19 cellular contexts compared by ENCODE assay signal in the genomic region with DNA sequence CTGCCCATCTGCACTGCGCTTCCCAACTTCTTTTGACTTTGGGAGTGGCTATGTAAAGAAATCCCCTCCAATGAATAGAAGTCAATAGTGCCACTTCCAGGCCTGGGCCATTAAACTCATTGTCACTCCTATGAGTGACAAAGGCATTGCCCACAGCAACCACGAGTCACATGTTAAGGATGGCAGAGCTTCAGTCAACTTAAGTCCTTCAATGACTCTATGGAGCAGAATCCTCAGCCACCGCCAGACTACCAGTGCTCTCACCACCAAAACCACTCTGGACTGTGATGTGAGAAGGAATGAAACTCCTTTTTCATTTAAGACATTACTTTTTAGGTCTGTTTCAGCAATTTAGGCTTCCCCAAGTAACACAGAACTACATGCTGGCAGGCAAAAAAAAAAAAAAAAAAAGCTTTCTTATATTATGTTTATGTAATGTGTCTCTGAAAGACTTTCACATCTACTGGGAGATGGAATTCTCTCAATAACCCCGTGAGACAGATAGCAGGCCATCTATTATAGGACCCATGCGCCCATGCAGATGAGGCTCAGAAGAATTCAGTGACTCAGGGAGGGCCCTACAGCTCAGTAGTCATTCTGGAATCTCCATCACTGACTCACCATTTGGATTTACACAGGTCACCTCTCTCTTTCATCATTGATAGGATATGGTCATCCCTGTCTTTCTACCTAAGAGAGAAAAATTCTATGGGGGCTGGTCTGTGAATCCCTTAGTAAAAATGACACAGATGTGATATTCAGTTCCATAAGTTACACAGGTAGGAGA.
DNase-seq lines count a peak whose midpoint lies in the region; ATAC-seq and TF ChIP-seq lines count a peak whose summit lies in the region.
"Had no signal": no experiment of that assay in that cellular context is flagged by ENCODE, and none has a peak within 500 bp of the region (broad histone marks: within the 10 kb centered on the region; RNA-seq: fewer than 3 reads in every experiment).

No MANE protein-coding gene starts in this region.

- no peak overlapping the region for H3K4me3 ChIP-seq in IMR-90 (ENCODE audit: insufficient read depth, low read depth, low read length)
- H3K4me3 ChIP-seq in epithelial cell of esophagus (ENCODE audit: low read length): no peak overlapping the region
- no peak overlapping the region for H3K4me3 ChIP-seq in CD4-positive, alpha-beta memory T cell (ENCODE audit: low read length in 2 of 2)
- H3K4me3 ChIP-seq: gastrocnemius medialis, skin epidermis had no signal

- H3K4me2 ChIP-seq in IMR-90 (ENCODE audit: low read depth, low read length): no peak overlapping the region

- TF ChIP-seq POLR2A in IMR-90 (IDR thresholded peaks at IDR 0.05; ENCODE audit: low read depth, low read length): no peak
- TF ChIP-seq POLR2A in GM18505 (IDR thresholded peaks at IDR 0.05; ENCODE audit: borderline replicate concordance, extremely low read depth, insufficient read depth, insufficient read length): no peak

- no peaks in the 10 kb centered on the region for H3K9me3 ChIP-seq in IMR-90 (ENCODE audit: control insufficient read depth, insufficient read depth, low read length)
- H3K9me3 ChIP-seq in CD4-positive, alpha-beta memory T cell (ENCODE audit: control insufficient read depth in 1 of 2, low read length in 2 of 2): no peaks in the 10 kb centered on the region
- H3K9me3 ChIP-seq: gastrocnemius medialis had no signal

- no peak overlapping the region for H3K27ac Mint-ChIP-seq in activated naive CD4-positive, alpha-beta T cell treated with anti-CD3 and anti-CD28 coated beads for 36 hours
- H3K27ac Mint-ChIP-seq in CD4-positive, alpha-beta memory T cell: no peak overlapping the region
- H3K27ac Mint-ChIP-seq: effector memory CD8-positive, alpha-beta T cell had no signal

- peaks cover 1% of the 10 kb centered on the region; the same call in 1 of the 2 replicates for H3K27me3 ChIP-seq in IMR-90 (ENCODE audit: control insufficient read depth, insufficient read depth, low read length)
- H3K27me3 ChIP-seq in CD4-positive, alpha-beta memory T cell (ENCODE audit: insufficient read depth, low read length): no peaks in the 10 kb centered on the region
- H3K27me3 ChIP-seq: gastrocnemius medialis had no signal

- no peak overlapping the region for H2BK20ac ChIP-seq in IMR-90 (ENCODE audit: low read depth, low read length)

- no peak overlapping the region for H4K91ac ChIP-seq in IMR-90 (ENCODE audit: insufficient read depth, low read depth, low read length)

- intact Hi-C loops in activated naive CD4-positive, alpha-beta T cell treated with anti-CD3 and anti-CD28 coated beads for 36 hours (cut with micrococcal nuclease): no loop called here
- intact Hi-C loops in IMR-90 (cut with micrococcal nuclease): loop anchor here (10.0 kb wide), 1 partner anchor 63 kb away; no protein-coding TSS in a partner anchor
- intact Hi-C loops in CD4-positive, alpha-beta memory T cell (cut with micrococcal nuclease): no loop called here

- no peak overlapping the region for H2BK15ac ChIP-seq in IMR-90 (ENCODE audit: low read depth, low read length)

- no peak overlapping the region for H3K9ac ChIP-seq in IMR-90 (ENCODE audit: low read depth, low read length)

- H3K18ac ChIP-seq in IMR-90 (ENCODE audit: low read depth, low read length): no peak overlapping the region

- CTCF ChIA-PET in activated naive CD4-positive, alpha-beta T cell treated with anti-CD3 and anti-CD28 coated beads for 36 hours (lab: Charles Lee): interaction anchor here (0.5 to 1.2 kb wide), 3 partner anchors 17 to 389 kb away, joined by 3 read pairs; no protein-coding TSS in a partner anchor
- CTCF ChIA-PET in IMR-90 (lab: Yijun Ruan, JAX): no interaction called here
- CTCF ChIA-PET in CD4-positive, alpha-beta memory T cell (lab: Charles Lee; ENCODE audit: partially characterized antibody): interaction anchor here (0.5 to 1.2 kb wide), 2 partner anchors 18 to 350 kb away, joined by 3 read pairs; no protein-coding TSS in a partner anchor

- peak; percentile 12 for DNase-seq in activated naive CD4-positive, alpha-beta T cell treated with anti-CD3 and anti-CD28 coated beads for 36 hours
- DNase-seq in activated naive CD4-positive, alpha-beta T cell treated with anti-CD3 and anti-CD28 coated beads, Interleukin-2, amount 50 U/mL, for 16 hours: no peak
- DNase-seq in IMR-90 (peak; percentile 53), epithelial cell of esophagus (ENCODE audit: low read depth) (peak; percentile 86), NCI-H345 (lab: John Stamatoyannopoulos, UW) (no peak)
- peak; percentile 25 for DNase-seq in stimulated activated CD8-positive, alpha-beta memory T cell treated with anti-CD3 and anti-CD28 coated beads, Interleukin-4, amount 100 ng/mL, for 48 hours
- no peak for DNase-seq in CD4-positive, alpha-beta memory T cell
- DNase-seq: activated gamma-delta T cell treated with Interleukin-2 at 50 U/mL for 16 hours; AML-193; effector memory CD8-positive, alpha-beta T cell; gastrocnemius medialis; NCI-H187; NCI-H69; nucleus accumbens; Right ventricle myocardium superior; substantia nigra had no signal

- H3K23ac ChIP-seq in IMR-90 (ENCODE audit: low read depth, low read length): no peak overlapping the region

- no peaks in the 10 kb centered on the region for H3K9me3 Mint-ChIP-seq in activated naive CD4-positive, alpha-beta T cell treated with anti-CD3 and anti-CD28 coated beads for 36 hours
- H3K9me3 Mint-ChIP-seq in CD4-positive, alpha-beta memory T cell: no peaks in the 10 kb centered on the region
- H3K9me3 Mint-ChIP-seq: effector memory CD8-positive, alpha-beta T cell had no signal

- no peaks in the 10 kb centered on the region for H3K36me3 ChIP-seq in IMR-90 (ENCODE audit: control insufficient read depth, insufficient read depth, low read length)
- no peaks in the 10 kb centered on the region for H3K36me3 ChIP-seq in CD4-positive, alpha-beta memory T cell (ENCODE audit: insufficient read depth, low read length)
- H3K36me3 ChIP-seq: gastrocnemius medialis had no signal

- H2AK9ac ChIP-seq in IMR-90 (replicated peaks; ENCODE audit: low read depth, low read length, poor library complexity): no peak overlapping the region

- no peak overlapping the region for H2AFZ ChIP-seq in IMR-90 (replicated peaks; ENCODE audit: low read length, poor library complexity)

- no peaks in the 10 kb centered on the region for H3K79me1 ChIP-seq in IMR-90 (ENCODE audit: low read depth in 1 of 2, low read length in 2 of 2)

- no peaks in the 10 kb centered on the region for H3K27me3 Mint-ChIP-seq in activated naive CD4-positive, alpha-beta T cell treated with anti-CD3 and anti-CD28 coated beads for 36 hours (ENCODE audit: low read depth)
- peaks cover 5 to 6% of the 10 kb centered on the region in 2 donors for H3K27me3 Mint-ChIP-seq in CD4-positive, alpha-beta memory T cell

- no peak for TF ChIP-seq RAD21 in IMR-90 (IDR thresholded peaks at IDR 0.05; ENCODE audit: low read length)

- no peak overlapping the region for H3K14ac ChIP-seq in IMR-90 (replicated peaks; ENCODE audit: low read depth, low read length)

- no TSS peak for BruUV-seq in IMR-90 (replicated peaks; lab: Mats Ljungman, UMichigan)

- TF ChIP-seq CTCF in IMR-90 (conservative IDR thresholded peaks at IDR 0.05; ENCODE audit: low read depth, low read length): no peak
- TF ChIP-seq CTCF in epithelial cell of esophagus (IDR thresholded peaks at IDR 0.05; ENCODE audit: insufficient read depth, low read depth, low read length, missing control alignments): no peak

- no peaks in the 10 kb centered on the region for H3K9me1 ChIP-seq in IMR-90 (ENCODE audit: insufficient read depth, low read length)

- ATAC-seq in IMR-90 (ENCODE audit: low read depth) (peak; percentile 35; the same call in 1 of the 2 replicates), GM18505 (IDR thresholded peaks at IDR 0.05; ENCODE audit: unreplicated experiment) (no peak)
- ATAC-seq: effector memory CD8-positive, alpha-beta T cell; gastrocnemius medialis had no signal

- H3K4me3 Mint-ChIP-seq in activated naive CD4-positive, alpha-beta T cell treated with anti-CD3 and anti-CD28 coated beads for 36 hours: no peak overlapping the region
- no peak overlapping the region for H3K4me3 Mint-ChIP-seq in CD4-positive, alpha-beta memory T cell
- H3K4me3 Mint-ChIP-seq: effector memory CD8-positive, alpha-beta T cell had no signal

- POLR2A ChIA-PET in IMR-90 (lab: Charles Lee; ENCODE audit: unreplicated experiment): no interaction called here
- POLR2A ChIA-PET in CD4-positive, alpha-beta memory T cell (lab: Charles Lee; ENCODE audit: partially characterized antibody): no interaction called here

- in situ Hi-C loops in IMR-90 (cut with MboI; ENCODE audit: low sequenced_read_pairs): no loop called here

- H3K4me1 ChIP-seq in IMR-90 (ENCODE audit: control insufficient read depth, insufficient read depth, low read length): no peaks in the 10 kb centered on the region
- no peaks in the 10 kb centered on the region for H3K4me1 ChIP-seq in CD4-positive, alpha-beta memory T cell (ENCODE audit: insufficient read depth, low read length)
- H3K4me1 ChIP-seq: gastrocnemius medialis had no signal

- no peak overlapping the region for H4K5ac ChIP-seq in IMR-90 (ENCODE audit: low read depth, low read length)

- H2AK5ac ChIP-seq in IMR-90 (ENCODE audit: low read depth, low read length): no peak overlapping the region

- H3K36me3 Mint-ChIP-seq in activated naive CD4-positive, alpha-beta T cell treated with anti-CD3 and anti-CD28 coated beads for 36 hours (ENCODE audit: low read depth): no peaks in the 10 kb centered on the region
- H3K36me3 Mint-ChIP-seq in CD4-positive, alpha-beta memory T cell: no peaks in the 10 kb centered on the region

- no peak overlapping the region for H3K27ac ChIP-seq in IMR-90 (ENCODE audit: insufficient read depth, low read length)
- no peak overlapping the region for H3K27ac ChIP-seq in CD4-positive, alpha-beta memory T cell (ENCODE audit: low read depth, low read length)
- H3K27ac ChIP-seq: gastrocnemius medialis, HL-60, skin epidermis had no signal

- no peak overlapping the region for H2BK5ac ChIP-seq in IMR-90 (ENCODE audit: low read depth, low read length, poor library complexity, severe bottlenecking)

- no peak overlapping the region for H4K8ac ChIP-seq in IMR-90 (ENCODE audit: low read depth in 2 of 2, low read length in 2 of 2)

- no peaks in the 10 kb centered on the region for H4K20me1 ChIP-seq in IMR-90 (ENCODE audit: insufficient read depth, low read length)

- no peaks in the 10 kb centered on the region for H3K4me1 Mint-ChIP-seq in activated naive CD4-positive, alpha-beta T cell treated with anti-CD3 and anti-CD28 coated beads for 36 hours (ENCODE audit: low read depth)
- no peaks in the 10 kb centered on the region for H3K4me1 Mint-ChIP-seq in CD4-positive, alpha-beta memory T cell

- no peak overlapping the region for H3K4ac ChIP-seq in IMR-90 (ENCODE audit: low read depth, low read length)

- dilution Hi-C loops in IMR-90 (cut with HindIII; ENCODE audit: low sequenced_read_pairs, unreplicated experiment): no loop called here

- H3K56ac ChIP-seq in IMR-90 (ENCODE audit: extremely low read depth, insufficient read depth, low read length): no peak overlapping the region

- WGBS in IMR-90 (ENCODE audit: extremely low coverage in 2 of 2, insufficient read length in 1 of 2), 2 experiments: no CpG with 5 or more reads among the region's 5 CpGs

- H2BK120ac ChIP-seq in IMR-90 (ENCODE audit: low read depth, low read length): no peak overlapping the region

TF ChIP-seq in IMR-90, 13 proteins besides CTCF, POLR2A, EP300 and RAD21 (continues in another document):
- TF ChIP-seq MAFK (IDR thresholded peaks at IDR 0.05; ENCODE audit: low read depth, low read length): no peak

Comparison
In these comparisons a context has a peak if more than half of its experiments do, and no peak if none do; other contexts are left out.
1. DNase-seq: peak in activated naive CD4-positive, alpha-beta T cell treated with anti-CD3 and anti-CD28 coated beads for 36 hours (single experiment), IMR-90 (single experiment), epithelial cell of esophagus (single experiment) and stimulated activated CD8-positive, alpha-beta memory T cell treated with anti-CD3 and anti-CD28 coated beads, Interleukin-4, amount 100 ng/mL, for 48 hours (single experiment); none in activated naive CD4-positive, alpha-beta T cell treated with anti-CD3 and anti-CD28 coated beads, Interleukin-2, amount 50 U/mL, for 16 hours (single experiment), CD4-positive, alpha-beta memory T cell (0 of 5) and NCI-H345 (single experiment).